ENCODE assay signal across 8 cellular contexts in genomic region chr1:207822602-207823451, GRCh38.
DNase-seq lines count a peak whose midpoint lies in the region; ATAC-seq, FAIRE-seq and TF ChIP-seq lines count a peak whose summit lies in the region.

No MANE protein-coding gene starts in this region.

- H3K27ac Mint-ChIP-seq in astrocyte (ENCODE audit: unreplicated experiment): no peak overlapping the region

- no peak overlapping the region for H3K27ac ChIP-seq in astrocyte (ENCODE audit: low read depth, low read length)

- H4K20me1 ChIP-seq in astrocyte (ENCODE audit: insufficient read depth, low read length): no peaks in the 10 kb centered on the region

- TF ChIP-seq POLR2A in GM18526 (IDR thresholded peaks at IDR 0.05; ENCODE audit: extremely low read depth, insufficient read length): peak; percentile 59

- H3K36me3 ChIP-seq in astrocyte (ENCODE audit: insufficient read depth, low read length): no peaks in the 10 kb centered on the region

- H3K9me3 Mint-ChIP-seq in astrocyte (ENCODE audit: unreplicated experiment): no peaks in the 10 kb centered on the region

- no peak overlapping the region for H2AFZ ChIP-seq in astrocyte (ENCODE audit: low read depth, low read length)

- no peak for TF ChIP-seq CTCF in astrocyte (IDR thresholded peaks at IDR 0.05; ENCODE audit: insufficient read depth, low read depth, low read length)

- DNase-seq in AG08395 (ENCODE audit: low spot score): peak; percentile 94
- DNase-seq in astrocyte (ENCODE audit: low read depth): no peak
- peak; percentile 98 for DNase-seq in inferior parietal cortex (ENCODE audit: extremely low spot score)
- DNase-seq in stimulated activated CD4-positive, alpha-beta T cell treated with anti-CD3 and anti-CD28 coated beads, Interleukin-15, amount 100 ng/mL, for 48 hours (ENCODE audit: low read depth in 2 of 2): peak; percentile 48 to 57
- DNase-seq in HuH-7.5 (ENCODE audit: low spot score): no peak

- peaks cover 32% of the 10 kb centered on the region for H3K4me1 Mint-ChIP-seq in astrocyte (ENCODE audit: low read depth, unreplicated experiment)

- H3K4me3 Mint-ChIP-seq in astrocyte (ENCODE audit: unreplicated experiment): peak overlapping the region; percentile 57

- no peak for FAIRE-seq in astrocyte (lab: Jason Lieb, UNC)

- no peak overlapping the region for H3K9ac ChIP-seq in astrocyte (ENCODE audit: low read length)

- H3K9me3 ChIP-seq in astrocyte (ENCODE audit: insufficient read depth, low read depth, low read length): no peaks in the 10 kb centered on the region

- H3K4me3 ChIP-seq in astrocyte (ENCODE audit: insufficient read depth, low read depth, low read length): no peak overlapping the region

- H3K27me3 Mint-ChIP-seq in astrocyte (ENCODE audit: low read depth, unreplicated experiment): no peaks in the 10 kb centered on the region

- ATAC-seq in HG02981 (IDR thresholded peaks at IDR 0.05; ENCODE audit: unreplicated experiment) (peak; percentile 55), SK-N-SH treated with all-trans-retinoic acid at 6 μM for 48 hours (peak; percentile 40; the same call in 2 of the 3 replicates)

- H3K36me3 Mint-ChIP-seq in astrocyte (ENCODE audit: low read depth, unreplicated experiment): no peaks in the 10 kb centered on the region

- H3K79me2 ChIP-seq in astrocyte (ENCODE audit: insufficient read depth, low read length): no peaks in the 10 kb centered on the region

- peaks cover 16% of the 10 kb centered on the region for H3K4me1 ChIP-seq in astrocyte (ENCODE audit: insufficient read depth, low read length)

- no peaks in the 10 kb centered on the region for H3K27me3 ChIP-seq in astrocyte (ENCODE audit: insufficient read depth, low read length)

- H3K4me2 ChIP-seq in astrocyte (ENCODE audit: low read length): no peak overlapping the region

TF ChIP-seq in SK-N-SH treated with all-trans-retinoic acid at 6 μM for 48 hours, 23 proteins besides CTCF, POLR2A, EP300 and RAD21:
- TF ChIP-seq ZC3H10 (CRISPR knock-in tag; IDR thresholded peaks at IDR 0.05): no peak
- no peak for TF ChIP-seq OSR1 (CRISPR knock-in tag; IDR thresholded peaks at IDR 0.05)
- no peak for TF ChIP-seq GLIS3 (CRISPR knock-in tag; IDR thresholded peaks at IDR 0.05)
- TF ChIP-seq ZNF8 (CRISPR knock-in tag; IDR thresholded peaks at IDR 0.05): no peak
- no peak for TF ChIP-seq PPARA (CRISPR knock-in tag; IDR thresholded peaks at IDR 0.05; ENCODE audit: borderline replicate concordance)
- TF ChIP-seq POU6F1 (CRISPR knock-in tag; IDR thresholded peaks at IDR 0.05; ENCODE audit: borderline replicate concordance, low read depth): no peak
- no peak for TF ChIP-seq ISL1 (CRISPR knock-in tag; IDR thresholded peaks at IDR 0.05)
- no peak for TF ChIP-seq RARB (CRISPR knock-in tag; IDR thresholded peaks at IDR 0.05)
- TF ChIP-seq, protein P1, sequence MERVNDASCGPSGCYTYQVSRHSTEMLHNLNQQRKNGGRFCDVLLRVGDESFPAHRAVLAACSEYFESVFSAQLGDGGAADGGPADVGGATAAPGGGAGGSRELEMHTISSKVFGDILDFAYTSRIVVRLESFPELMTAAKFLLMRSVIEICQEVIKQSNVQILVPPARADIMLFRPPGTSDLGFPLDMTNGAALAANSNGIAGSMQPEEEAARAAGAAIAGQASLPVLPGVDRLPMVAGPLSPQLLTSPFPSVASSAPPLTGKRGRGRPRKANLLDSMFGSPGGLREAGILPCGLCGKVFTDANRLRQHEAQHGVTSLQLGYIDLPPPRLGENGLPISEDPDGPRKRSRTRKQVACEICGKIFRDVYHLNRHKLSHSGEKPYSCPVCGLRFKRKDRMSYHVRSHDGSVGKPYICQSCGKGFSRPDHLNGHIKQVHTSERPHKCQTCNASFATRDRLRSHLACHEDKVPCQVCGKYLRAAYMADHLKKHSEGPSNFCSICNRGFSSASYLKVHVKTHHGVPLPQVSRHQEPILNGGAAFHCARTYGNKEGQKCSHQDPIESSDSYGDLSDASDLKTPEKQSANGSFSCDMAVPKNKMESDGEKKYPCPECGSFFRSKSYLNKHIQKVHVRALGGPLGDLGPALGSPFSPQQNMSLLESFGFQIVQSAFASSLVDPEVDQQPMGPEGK (CRISPR knock-in tag; IDR thresholded peaks at IDR 0.05; ENCODE audit: borderline replicate concordance): no peak
- no peak for TF ChIP-seq TCF4 (CRISPR knock-in tag; IDR thresholded peaks at IDR 0.05; ENCODE audit: borderline replicate concordance)
- no peak for TF ChIP-seq ARNTL (CRISPR knock-in tag; IDR thresholded peaks at IDR 0.05; ENCODE audit: borderline replicate concordance, low read depth)

Comparison
In these comparisons a context has a peak if more than half of its experiments do, and no peak if none do; other contexts are left out.
1. DNase-seq: peak in AG08395 (single experiment), inferior parietal cortex (single experiment) and stimulated activated CD4-positive, alpha-beta T cell treated with anti-CD3 and anti-CD28 coated beads, Interleukin-15, amount 100 ng/mL, for 48 hours (2 of 2); none in astrocyte (single experiment) and HuH-7.5 (single experiment).